In genomic region chr14:22226381-22226780, GRCh38 we compare ENCODE assay signal across 9 cellular contexts.
DNase-seq lines count a peak whose midpoint lies in the region; ATAC-seq, FAIRE-seq and TF ChIP-seq lines count a peak whose summit lies in the region.
"Had no signal": no experiment of that assay in that cellular context is flagged by ENCODE, and none has a peak within 500 bp of the region (broad histone marks: within the 10 kb centered on the region; RNA-seq: fewer than 3 reads in every experiment).

No MANE protein-coding gene starts in this region.

- H3K79me2 ChIP-seq in HepG2 (ENCODE audit: insufficient read depth, low read length) = no peaks in the 10 kb centered on the region

- H3K4me1 Mint-ChIP-seq in endodermal cell = peaks cover 5% of the 10 kb centered on the region

- no peak for FAIRE-seq in HepG2 (lab: Jason Lieb, UNC)
- FAIRE-seq: colon had no signal

- H3K4me3 Mint-ChIP-seq in endodermal cell = no peak overlapping the region

- no peak for TF ChIP-seq CTCF in HepG2 (CRISPR knock-in tag; IDR thresholded peaks at IDR 0.05)
- no peak for TF ChIP-seq CTCF in right lobe of liver (IDR thresholded peaks at IDR 0.05)
- no peak for TF ChIP-seq CTCF in RWPE1 (conservative IDR thresholded peaks at IDR 0.05; ENCODE audit: low read depth)
- peak; percentile 75 for TF ChIP-seq CTCF in endodermal cell (conservative IDR thresholded peaks at IDR 0.05)
- TF ChIP-seq CTCF in upper lobe of right lung (IDR thresholded peaks at IDR 0.05) = peak; percentile 35

- H3K9me3 Mint-ChIP-seq in endodermal cell = peaks cover 5% of the 10 kb centered on the region

- TF ChIP-seq POLR2A in HepG2 (IDR thresholded peaks at IDR 0.05; ENCODE audit: insufficient read depth in 1 of 2, low read depth in 2 of 2, low read length in 2 of 2) (no peak), right lobe of liver (IDR thresholded peaks at IDR 0.05) (no peak)

- CTCF ChIA-PET in HepG2 (lab: Yijun Ruan, JAX; ENCODE audit: low intra/inter-chr PET ratio, low total read pairs) = no interaction called here
- CTCF ChIA-PET in RWPE1 (lab: Yijun Ruan, JAX) = interaction anchor here (0.6 to 1.0 kb wide), 3 partner anchors 61 to 156 kb away, joined by 3 to 4 read pairs (median 3); no protein-coding TSS in a partner anchor

- no peaks in the 10 kb centered on the region for H3K27me3 Mint-ChIP-seq in endodermal cell (ENCODE audit: insufficient read depth)

- H3K36me3 Mint-ChIP-seq in endodermal cell (ENCODE audit: low read depth) = no peaks in the 10 kb centered on the region

- H3K27ac Mint-ChIP-seq in endodermal cell = no peak overlapping the region

- H3K36me3 ChIP-seq in HepG2 (replicated peaks in 1 of 2; ENCODE audit: control insufficient read depth in 1 of 2, insufficient read depth in 2 of 2, low read length in 2 of 2) (no peaks in the 10 kb centered on the region), right lobe of liver (no peaks in the 10 kb centered on the region), endodermal cell (ENCODE audit: control insufficient read depth, insufficient read depth, low read length) (no peaks in the 10 kb centered on the region), upper lobe of right lung (no peaks in the 10 kb centered on the region)

- H3K9me3 ChIP-seq in HepG2 (ENCODE audit: low read length) (no peaks in the 10 kb centered on the region; the same call in 1 of the 2 replicates), right lobe of liver (no peaks in the 10 kb centered on the region), endodermal cell (ENCODE audit: control insufficient read depth, low read length) (peaks cover 2% of the 10 kb centered on the region), upper lobe of right lung (no peaks in the 10 kb centered on the region)

- in situ Hi-C loops in HepG2 (cut with HindIII; ENCODE audit: extremely low pct_ligation_motif_present, low pct_unique_long_range_greater_than_20kb) = no loop called here

- H3K27me3 ChIP-seq in HepG2 (ENCODE audit: control insufficient read depth in 1 of 2, insufficient read depth in 2 of 2, low read length in 2 of 2) (no peaks in the 10 kb centered on the region), right lobe of liver (peaks cover 0 to 8% of the 10 kb centered on the region in 2 donors), endodermal cell (ENCODE audit: control insufficient read depth, insufficient read depth, low read length, poor library complexity, severe bottlenecking) (no peaks in the 10 kb centered on the region), upper lobe of right lung (no peaks in the 10 kb centered on the region)

- H3K27ac ChIP-seq in HepG2 (ENCODE audit: extremely low read length, insufficient read depth, low read length) (no peak overlapping the region), right lobe of liver (no peak overlapping the region), RWPE1 (no peak overlapping the region), endodermal cell (ENCODE audit: low read depth, low read length) (no peak overlapping the region), upper lobe of right lung (no peak overlapping the region)

- H3K9ac ChIP-seq in HepG2 (ENCODE audit: insufficient read depth, low read depth, low read length) (no peak overlapping the region), endodermal cell (ENCODE audit: extremely low read depth, low read length, poor library complexity, severe bottlenecking) (no peak overlapping the region)

- WGBS in HepG2 (ENCODE audit: low lambda C conversion rate) = 53% methylated on average over 8 of the region's 8 CpGs
- 44% methylated on average over 8 of the region's 8 CpGs for WGBS in right lobe of liver (ENCODE audit: insufficient coverage, low coverage, low lambda C conversion rate, missing lambda C conversion rate)
- WGBS in endodermal cell (ENCODE audit: insufficient coverage in 1 of 2, insufficient read length in 1 of 2), 2 experiments = 86 to 98% methylated on average over 6 to 7 of the region's 8 CpGs

- H4K20me1 ChIP-seq in HepG2 (ENCODE audit: insufficient read depth, low read length) = no peaks in the 10 kb centered on the region

- peak; percentile 50; the same call in 1 of the 3 replicates for ATAC-seq in HepG2
- ATAC-seq in right lobe of liver = no peak
- ATAC-seq in upper lobe of right lung = peak; percentile 84
- no peak for ATAC-seq in GM19397 (IDR thresholded peaks at IDR 0.05; ENCODE audit: unreplicated experiment)

- no peak for DNase-seq in HepG2 (ENCODE audit: low spot score)
- DNase-seq in right lobe of liver = no peak
- peak; percentile 30 for DNase-seq in RWPE1 (ENCODE audit: low spot score)
- DNase-seq in endodermal cell = peak; percentile 55
- DNase-seq in upper lobe of right lung = no peak
- no peak for DNase-seq in AG08396 (ENCODE audit: low spot score)
- no peak for DNase-seq in effector CD8-positive, alpha-beta T cell (lab: John Stamatoyannopoulos, UW)

- no peak overlapping the region for H3K4me2 ChIP-seq in HepG2 (ENCODE audit: low read depth, low read length)

- TF ChIP-seq EP300 in HepG2 (IDR thresholded peaks at IDR 0.05; ENCODE audit: low read depth in 2 of 2, low read length in 2 of 2) (no peak), HepG2 (CRISPR knock-in tag; IDR thresholded peaks at IDR 0.05; ENCODE audit: borderline replicate concordance) (no peak)

- POLR2A ChIA-PET in HepG2 (lab: Yijun Ruan, JAX) (no interaction called here), RWPE1 (lab: Yijun Ruan, JAX; ENCODE audit: low non-redundant PET) (no interaction called here)

- H3K4me1 ChIP-seq in HepG2 (ENCODE audit: insufficient read depth, low read length) (no peaks in the 10 kb centered on the region), right lobe of liver (no peaks in the 10 kb centered on the region), endodermal cell (ENCODE audit: control insufficient read depth, insufficient read depth, low read length) (no peaks in the 10 kb centered on the region), upper lobe of right lung (no peaks in the 10 kb centered on the region)

- intact Hi-C loops in HepG2 (cut with micrococcal nuclease; ENCODE audit: unreplicated experiment) (no loop called here), right lobe of liver (cut with DNase I) (no loop called here), upper lobe of right lung (cut with DNase I) (no loop called here)

- no peak overlapping the region for H2AFZ ChIP-seq in HepG2 (ENCODE audit: low read length)

- no TSS peak for BruUV-seq in HepG2 (replicated peaks; lab: Mats Ljungman, UMichigan)

- no peak overlapping the region for H3K4me3 ChIP-seq in HepG2 (replicated peaks in 1 of 3; ENCODE audit: insufficient read depth in 1 of 3, low read depth in 2 of 3, low read length in 3 of 3)
- H3K4me3 ChIP-seq in right lobe of liver = no peak overlapping the region
- H3K4me3 ChIP-seq in endodermal cell (ENCODE audit: low read length) = no peak overlapping the region
- H3K4me3 ChIP-seq in upper lobe of right lung = no peak overlapping the region

- no peak for TF ChIP-seq RAD21 in HepG2 (CRISPR knock-in tag; IDR thresholded peaks at IDR 0.05)

Comparison
In these comparisons a context has a peak if more than half of its experiments do, and no peak if none do; other contexts are left out.
1. ATAC-seq: peak in HepG2 (single experiment) and upper lobe of right lung (single experiment); none in right lobe of liver (0 of 4) and GM19397 (single experiment).
2. DNase-seq: peak in RWPE1 (single experiment) and endodermal cell (single experiment); none in HepG2 (single experiment), right lobe of liver (0 of 3), upper lobe of right lung (single experiment), AG08396 (single experiment) and effector CD8-positive, alpha-beta T cell (single experiment).
3. CTCF ChIP-seq: peak in endodermal cell (single experiment) and upper lobe of right lung (single experiment); none in HepG2 (single experiment), right lobe of liver (0 of 4) and RWPE1 (single experiment).